Comparison of ENCODE assay signal across 8 cellular contexts in the genomic region with DNA sequence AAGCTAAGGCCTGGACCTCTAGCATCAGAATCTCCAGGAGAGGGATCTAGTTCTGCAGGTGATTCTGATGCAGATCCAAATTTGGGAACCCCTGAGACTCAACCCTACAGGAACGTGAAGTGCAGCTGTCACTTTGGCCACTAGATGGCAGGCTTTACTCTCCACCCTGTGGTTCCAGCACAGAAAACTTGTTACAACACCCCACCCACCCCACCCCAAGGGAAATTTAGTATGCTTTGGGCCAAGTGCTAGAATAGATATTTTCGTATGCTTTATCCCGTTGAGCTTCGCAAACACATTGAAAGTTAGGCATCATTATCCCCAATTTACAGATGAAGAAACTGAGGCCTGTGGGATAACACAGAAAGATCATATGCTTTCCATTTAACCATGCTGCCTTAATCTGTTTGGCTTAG.
DNase-seq lines count a peak whose midpoint lies in the region; ATAC-seq and TF ChIP-seq lines count a peak whose summit lies in the region.

No MANE protein-coding gene starts in this region.

- TF ChIP-seq CTCF in fibroblast of the aortic adventitia (IDR thresholded peaks at IDR 0.05; ENCODE audit: insufficient read depth, low read length) (peak; percentile 91), osteocyte (IDR thresholded peaks at IDR 0.05) (peak; percentile 95)

- H3K36me3 Mint-ChIP-seq in osteocyte (ENCODE audit: unreplicated experiment), result no peaks in the 10 kb centered on the region

- no peak overlapping the region for H3K4me3 Mint-ChIP-seq in osteocyte (ENCODE audit: unreplicated experiment)

- H3K27ac Mint-ChIP-seq in osteocyte (ENCODE audit: unreplicated experiment), result no peak overlapping the region

- H3K4me1 Mint-ChIP-seq in osteocyte (ENCODE audit: unreplicated experiment), result no peaks in the 10 kb centered on the region

- no peaks in the 10 kb centered on the region for H3K9me3 Mint-ChIP-seq in osteocyte (ENCODE audit: unreplicated experiment)

- DNase-seq in EL (peak; percentile 53), HCEC 1CT (peak; percentile 10), NCI-H69 (lab: John Stamatoyannopoulos, UW) (peak; percentile 19), activated T-cell treated with anti-CD3 and anti-CD28 coated beads for 24 hours (ENCODE audit: low read depth) (peak; percentile 34), fibroblast of the aortic adventitia (ENCODE audit: low read depth) (peak; percentile 77), osteocyte (ENCODE audit: extremely low spot score, unreplicated experiment) (no peak)

- ATAC-seq in HG02571 (IDR thresholded peaks at IDR 0.05; ENCODE audit: unreplicated experiment), result no peak
- no peak for ATAC-seq in HG02981 (IDR thresholded peaks at IDR 0.05; ENCODE audit: unreplicated experiment)

- no peak overlapping the region for H3K4me3 ChIP-seq in fibroblast of the aortic adventitia (ENCODE audit: low read depth, low read length)

- peaks cover 45% of the 10 kb centered on the region for H3K27me3 Mint-ChIP-seq in osteocyte (ENCODE audit: unreplicated experiment)
